ENCODE assay signal across 17 cellular contexts in genomic region chr21:17550671-17551308, GRCh38. TPM values are rescaled to one million over a fixed set of nuclear protein-coding genes. Genes with fewer than 3 reads are reported as not detected.
DNase-seq lines count a peak whose midpoint lies in the region; ATAC-seq and TF ChIP-seq lines count a peak whose summit lies in the region.
"Had no signal": no experiment of that assay in that cellular context is flagged by ENCODE, and none has a peak within 500 bp of the region (broad histone marks: within the 10 kb centered on the region; RNA-seq: fewer than 3 reads in every experiment).

No MANE protein-coding gene starts in this region.

- no peaks in the 10 kb centered on the region for H3K27me3 Mint-ChIP-seq in activated CD8-positive, alpha-beta T cell treated with anti-CD3 and anti-CD28 coated beads for 36 hours
- H3K27me3 Mint-ChIP-seq in activated CD8-positive, alpha-beta T cell treated with anti-CD3 and anti-CD28 coated beads, Interleukin-2, amount 10 ng/mL, durations not matched to agents 7 days and 5 days (ENCODE audit: low read depth) = no peaks in the 10 kb centered on the region
- peaks cover 3 to 19% (median 5%) of the 10 kb centered on the region in 3 donors for H3K27me3 Mint-ChIP-seq in CD14-positive monocyte (ENCODE audit: low read depth in 3 of 3)

- TF ChIP-seq CTCF in activated CD8-positive, alpha-beta T cell treated with anti-CD3 and anti-CD28 coated beads for 36 hours (IDR thresholded peaks at IDR 0.05) = no peak
- TF ChIP-seq CTCF in brain microvascular endothelial cell (IDR thresholded peaks at IDR 0.05; ENCODE audit: low read depth, low read length, missing control alignments) (no peak), CD14-positive monocyte (IDR thresholded peaks at IDR 0.05) (no peak)

- in situ Hi-C loops in brain microvascular endothelial cell (cut with HindIII; ENCODE audit: low pct_ligation_motif_present, low sequenced_read_pairs) = loop anchor here (25.0 kb wide), 1 partner anchor 163 kb away; no protein-coding TSS in a partner anchor

- POLR2A ChIA-PET in activated CD8-positive, alpha-beta T cell treated with anti-CD3 and anti-CD28 coated beads for 36 hours (lab: Charles Lee) = no interaction called here
- POLR2A ChIA-PET in activated CD8-positive, alpha-beta T cell treated with anti-CD3 and anti-CD28 coated beads, Interleukin-2, amount 10 ng/mL, durations not matched to agents 7 days and 5 days (lab: Charles Lee) = no interaction called here

- H3K27ac Mint-ChIP-seq in activated CD8-positive, alpha-beta T cell treated with anti-CD3 and anti-CD28 coated beads for 36 hours = no peak overlapping the region
- H3K27ac Mint-ChIP-seq in activated CD8-positive, alpha-beta T cell treated with anti-CD3 and anti-CD28 coated beads, Interleukin-2, amount 10 ng/mL, durations not matched to agents 7 days and 5 days = no peak overlapping the region
- H3K27ac Mint-ChIP-seq in CD14-positive monocyte = no peak overlapping the region

- H3K36me3 Mint-ChIP-seq in activated CD8-positive, alpha-beta T cell treated with anti-CD3 and anti-CD28 coated beads for 36 hours (ENCODE audit: low read depth) = no peaks in the 10 kb centered on the region
- H3K36me3 Mint-ChIP-seq in activated CD8-positive, alpha-beta T cell treated with anti-CD3 and anti-CD28 coated beads, Interleukin-2, amount 10 ng/mL, durations not matched to agents 7 days and 5 days (ENCODE audit: low read depth) = no peaks in the 10 kb centered on the region
- H3K36me3 Mint-ChIP-seq in CD14-positive monocyte = no peaks in the 10 kb centered on the region

- no peak overlapping the region for H3K4me3 ChIP-seq in brain microvascular endothelial cell (ENCODE audit: low read depth, low read length)

- no peak overlapping the region for H3K4me3 Mint-ChIP-seq in activated CD8-positive, alpha-beta T cell treated with anti-CD3 and anti-CD28 coated beads for 36 hours
- H3K4me3 Mint-ChIP-seq in activated CD8-positive, alpha-beta T cell treated with anti-CD3 and anti-CD28 coated beads, Interleukin-2, amount 10 ng/mL, durations not matched to agents 7 days and 5 days = no peak overlapping the region
- no peak overlapping the region for H3K4me3 Mint-ChIP-seq in CD14-positive monocyte

- ATAC-seq in activated CD8-positive, alpha-beta T cell treated with anti-CD3 and anti-CD28 coated beads for 36 hours = no peak
- no peak for ATAC-seq in activated CD8-positive, alpha-beta T cell treated with anti-CD3 and anti-CD28 coated beads, Interleukin-2, amount 10 ng/mL, durations not matched to agents 7 days and 5 days
- ATAC-seq in GM21390 (IDR thresholded peaks at IDR 0.05; ENCODE audit: unreplicated experiment) (no peak), GM21786 (IDR thresholded peaks at IDR 0.05; ENCODE audit: unreplicated experiment) (no peak)
- ATAC-seq: Panc1 had no signal

- H3K9me3 Mint-ChIP-seq in activated CD8-positive, alpha-beta T cell treated with anti-CD3 and anti-CD28 coated beads for 36 hours = no peaks in the 10 kb centered on the region
- no peaks in the 10 kb centered on the region for H3K9me3 Mint-ChIP-seq in activated CD8-positive, alpha-beta T cell treated with anti-CD3 and anti-CD28 coated beads, Interleukin-2, amount 10 ng/mL, durations not matched to agents 7 days and 5 days (ENCODE audit: insufficient read depth)
- no peaks in the 10 kb centered on the region for H3K9me3 Mint-ChIP-seq in CD14-positive monocyte

- H3K36me3 ChIP-seq in brain microvascular endothelial cell (replicated peaks) = no peaks in the 10 kb centered on the region

- no peaks in the 10 kb centered on the region for H3K4me1 Mint-ChIP-seq in activated CD8-positive, alpha-beta T cell treated with anti-CD3 and anti-CD28 coated beads for 36 hours (ENCODE audit: low read depth)
- no peaks in the 10 kb centered on the region for H3K4me1 Mint-ChIP-seq in activated CD8-positive, alpha-beta T cell treated with anti-CD3 and anti-CD28 coated beads, Interleukin-2, amount 10 ng/mL, durations not matched to agents 7 days and 5 days (ENCODE audit: low read depth)
- no peaks in the 10 kb centered on the region for H3K4me1 Mint-ChIP-seq in CD14-positive monocyte

- no peak overlapping the region for H3K27ac ChIP-seq in brain microvascular endothelial cell
- H3K27ac ChIP-seq: KMS-11 had no signal

- CTCF ChIA-PET in activated CD8-positive, alpha-beta T cell treated with anti-CD3 and anti-CD28 coated beads for 36 hours (lab: Charles Lee) = no interaction called here
- CTCF ChIA-PET in activated CD8-positive, alpha-beta T cell treated with anti-CD3 and anti-CD28 coated beads, Interleukin-2, amount 10 ng/mL, durations not matched to agents 7 days and 5 days (lab: Charles Lee) = no interaction called here

- DNase-seq in activated CD8-positive, alpha-beta T cell treated with anti-CD3 and anti-CD28 coated beads for 36 hours = peak; percentile 6
- no peak for DNase-seq in activated CD8-positive, alpha-beta T cell treated with anti-CD3 and anti-CD28 coated beads, Interleukin-2, amount 10 ng/mL, durations not matched to agents 7 days and 5 days
- DNase-seq in HT1080 (ENCODE audit: low read depth) (peak; percentile 28), brain microvascular endothelial cell (peak; percentile 20), renal cortical epithelial cell (ENCODE audit: low read depth) (peak; percentile 22), CD14-positive monocyte (ENCODE audit: low spot score) (no peak)
- DNase-seq: C1 segment of cervical spinal cord, Calu3, MM.1S, NCI-H1105 treated with DMSO at 0.1 percent for 48 hours, NCI-H187 treated with DMSO at 0.1 percent for 48 hours, NCI-H2171, SIG-M5 had no signal

- H3K27me3 ChIP-seq in brain microvascular endothelial cell (replicated peaks) = no peaks in the 10 kb centered on the region

- intact Hi-C loops in activated CD8-positive, alpha-beta T cell treated with anti-CD3 and anti-CD28 coated beads for 36 hours (cut with micrococcal nuclease) = no loop called here
- intact Hi-C loops in CD14-positive monocyte (cut with micrococcal nuclease) = no loop called here

RNA-seq across cellular contexts. Expression of gene CXADR, which starts 37.9 kb away (rescaled TPM):
- under 1 TPM; 0.20 to 0.29 TPM for total RNA-seq in activated CD8-positive, alpha-beta T cell treated with anti-CD3 and anti-CD28 coated beads for 36 hours
- under 1 TPM; 0.26 to 0.34 TPM for total RNA-seq in activated CD8-positive, alpha-beta T cell treated with anti-CD3 and anti-CD28 coated beads, Interleukin-2, amount 10 ng/mL, durations not matched to agents 7 days and 5 days
- total RNA-seq in HT1080 (2014; rRNA removed; shearing (Covaris generic)) = 11.7 and 14.3 TPM in 2 replicates
- 0.47 and 0.66 TPM in 2 replicates for polyA plus RNA-seq in HT1080 (2015; cell fraction: cytosol; rRNA removed)
- polyA plus RNA-seq in HT1080 (2015; cell fraction: nucleus; rRNA removed) = 0.33 and 0.78 TPM in 2 replicates
- total RNA-seq in renal cortical epithelial cell = 49.0 and 86.1 TPM in 2 replicates
- not detected for polyA plus RNA-seq in CD14-positive monocyte

Comparison
In these comparisons a context has a peak if more than half of its experiments do, and no peak if none do; other contexts are left out.
1. DNase-seq: peak in activated CD8-positive, alpha-beta T cell treated with anti-CD3 and anti-CD28 coated beads for 36 hours (single experiment), HT1080 (single experiment), brain microvascular endothelial cell (single experiment) and renal cortical epithelial cell (single experiment); none in activated CD8-positive, alpha-beta T cell treated with anti-CD3 and anti-CD28 coated beads, Interleukin-2, amount 10 ng/mL, durations not matched to agents 7 days and 5 days (single experiment) and CD14-positive monocyte (single experiment).